8 cellular contexts compared by ENCODE assay signal in the genomic region with DNA sequence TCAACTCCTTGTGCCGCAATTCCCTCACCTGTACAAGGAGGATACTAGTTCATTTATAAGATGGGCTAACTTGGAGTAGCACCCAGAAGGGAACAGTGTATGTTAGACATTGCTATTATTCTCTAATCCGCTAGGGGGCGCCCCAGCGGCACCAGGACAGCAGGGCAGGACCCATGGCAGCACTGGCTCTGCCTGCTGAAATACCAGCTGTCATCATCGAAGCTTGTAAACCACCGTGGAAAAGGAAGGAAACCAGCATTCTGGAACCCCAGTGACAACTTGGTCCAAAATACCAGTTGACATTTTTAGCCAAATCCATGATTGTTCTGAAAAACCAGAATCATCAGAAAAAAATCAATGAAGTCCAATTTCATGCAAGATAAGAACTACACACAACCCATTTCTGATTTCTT.
DNase-seq lines count a peak whose midpoint lies in the region; ATAC-seq lines count a peak whose summit lies in the region.

No MANE protein-coding gene starts in this region.

- DNase-seq in CMK (ENCODE audit: low read depth) (peak; percentile 24), NCI-H82 treated with DMSO at 0.1 percent for 48 hours (lab: John Stamatoyannopoulos, UW; ENCODE audit: unreplicated experiment) (peak; percentile 32), hippocampal formation (lab: John Stamatoyannopoulos, UW) (peak; percentile 11 to 17)
- peak; percentile 43 for DNase-seq in activated naive CD8-positive, alpha-beta T cell treated with anti-CD3 and anti-CD28 coated beads, Interleukin-2, amount 10 ng/mL, durations not matched to agents 7 days and 5 days
- peak; percentile 61 for DNase-seq in stimulated activated CD4-positive, alpha-beta T cell treated with anti-CD3 and anti-CD28 coated beads, Interleukin-15, amount 100 ng/mL, for 24 hours

- H3K27ac Mint-ChIP-seq in activated naive CD8-positive, alpha-beta T cell treated with anti-CD3 and anti-CD28 coated beads, Interleukin-2, amount 10 ng/mL, durations not matched to agents 7 days and 5 days: no peak overlapping the region

- POLR2A ChIA-PET in activated naive CD8-positive, alpha-beta T cell treated with anti-CD3 and anti-CD28 coated beads, Interleukin-2, amount 10 ng/mL, durations not matched to agents 7 days and 5 days (lab: Charles Lee): no interaction called here

- no peaks in the 10 kb centered on the region for H3K9me3 Mint-ChIP-seq in activated naive CD8-positive, alpha-beta T cell treated with anti-CD3 and anti-CD28 coated beads, Interleukin-2, amount 10 ng/mL, durations not matched to agents 7 days and 5 days

- no peaks in the 10 kb centered on the region for H3K36me3 Mint-ChIP-seq in activated naive CD8-positive, alpha-beta T cell treated with anti-CD3 and anti-CD28 coated beads, Interleukin-2, amount 10 ng/mL, durations not matched to agents 7 days and 5 days

- H3K4me3 Mint-ChIP-seq in activated naive CD8-positive, alpha-beta T cell treated with anti-CD3 and anti-CD28 coated beads, Interleukin-2, amount 10 ng/mL, durations not matched to agents 7 days and 5 days: no peak overlapping the region

- ATAC-seq in GM18858 (IDR thresholded peaks at IDR 0.05; ENCODE audit: unreplicated experiment): peak; percentile 83
- peak; percentile 62 for ATAC-seq in HG03095 (IDR thresholded peaks at IDR 0.05; ENCODE audit: unreplicated experiment)
- no peak for ATAC-seq in activated naive CD8-positive, alpha-beta T cell treated with anti-CD3 and anti-CD28 coated beads, Interleukin-2, amount 10 ng/mL, durations not matched to agents 7 days and 5 days (ENCODE audit: low read depth)
- no peak for ATAC-seq in HG03460 (IDR thresholded peaks at IDR 0.05; ENCODE audit: unreplicated experiment)

- H3K27me3 Mint-ChIP-seq in activated naive CD8-positive, alpha-beta T cell treated with anti-CD3 and anti-CD28 coated beads, Interleukin-2, amount 10 ng/mL, durations not matched to agents 7 days and 5 days: no peaks in the 10 kb centered on the region

- no peaks in the 10 kb centered on the region for H3K4me1 Mint-ChIP-seq in activated naive CD8-positive, alpha-beta T cell treated with anti-CD3 and anti-CD28 coated beads, Interleukin-2, amount 10 ng/mL, durations not matched to agents 7 days and 5 days

Comparison
In these comparisons a context has a peak if more than half of its experiments do, and no peak if none do; other contexts are left out.
1. ATAC-seq: peak in GM18858 (single experiment) and HG03095 (single experiment); none in activated naive CD8-positive, alpha-beta T cell treated with anti-CD3 and anti-CD28 coated beads, Interleukin-2, amount 10 ng/mL, durations not matched to agents 7 days and 5 days (single experiment) and HG03460 (single experiment).
2. Peak in every context shown above with its lines, with median percentiles within 50 percentile points of each other: DNase-seq.